Comparison of ENCODE assay signal across 8 cellular contexts in the genomic region with DNA sequence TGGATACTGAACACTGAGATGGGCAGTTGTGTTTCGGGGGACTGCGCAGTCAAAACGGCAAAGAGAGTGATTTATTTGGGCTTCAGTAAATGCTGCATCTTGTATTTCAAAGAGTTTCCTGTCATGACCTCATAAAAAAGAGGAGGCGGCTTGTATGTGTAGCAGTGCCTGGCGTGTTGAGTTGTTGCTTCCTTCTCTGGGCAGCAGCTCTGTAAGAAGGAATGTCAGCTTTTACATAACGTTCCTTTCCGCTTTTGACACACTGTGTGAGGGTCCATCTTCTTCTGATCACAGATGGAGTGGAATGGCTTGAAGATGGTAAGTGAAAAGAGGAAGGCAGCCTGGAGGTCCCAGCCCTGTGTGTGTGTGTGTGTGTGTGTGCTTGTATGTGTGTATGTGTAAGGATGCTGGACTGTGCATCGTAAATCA.
DNase-seq lines count a peak whose midpoint lies in the region; ATAC-seq and TF ChIP-seq lines count a peak whose summit lies in the region.

No MANE protein-coding gene starts in this region.

- H3K27me3 Mint-ChIP-seq in stimulated activated naive CD8-positive, alpha-beta T cell treated with anti-CD3 and anti-CD28 coated beads, Interleukin-15, Interleukin-2, amounts not matched to agents 100 ng/mL and 50 ng/mL, for 24 hours: peaks cover 79% of the 10 kb centered on the region

- H3K4me3 ChIP-seq in fibroblast of mammary gland (ENCODE audit: control insufficient read depth, low read depth, low read length): no peak overlapping the region

- H3K9me3 Mint-ChIP-seq in stimulated activated naive CD8-positive, alpha-beta T cell treated with anti-CD3 and anti-CD28 coated beads, Interleukin-15, Interleukin-2, amounts not matched to agents 100 ng/mL and 50 ng/mL, for 24 hours: no peaks in the 10 kb centered on the region

- no peaks in the 10 kb centered on the region for H3K36me3 Mint-ChIP-seq in stimulated activated naive CD8-positive, alpha-beta T cell treated with anti-CD3 and anti-CD28 coated beads, Interleukin-15, Interleukin-2, amounts not matched to agents 100 ng/mL and 50 ng/mL, for 24 hours (ENCODE audit: low read depth)

- H3K4me1 Mint-ChIP-seq in stimulated activated naive CD8-positive, alpha-beta T cell treated with anti-CD3 and anti-CD28 coated beads, Interleukin-15, Interleukin-2, amounts not matched to agents 100 ng/mL and 50 ng/mL, for 24 hours (ENCODE audit: low read depth): peaks cover 22% of the 10 kb centered on the region

- no peak overlapping the region for H3K27ac Mint-ChIP-seq in stimulated activated naive CD8-positive, alpha-beta T cell treated with anti-CD3 and anti-CD28 coated beads, Interleukin-15, Interleukin-2, amounts not matched to agents 100 ng/mL and 50 ng/mL, for 24 hours

- no peak for DNase-seq in stimulated activated naive CD8-positive, alpha-beta T cell treated with anti-CD3 and anti-CD28 coated beads, Interleukin-15, Interleukin-2, amounts not matched to agents 100 U/mL and 50 U/mL, for 24 hours
- peak; percentile 64 for DNase-seq in NCI-H774 (lab: John Stamatoyannopoulos, UW)
- DNase-seq in fibroblast of mammary gland (ENCODE audit: low read depth): peak; percentile 4
- no peak for DNase-seq in activated CD8-positive, alpha-beta memory T cell treated with anti-CD3 and anti-CD28 coated beads for 24 hours

- no peak for TF ChIP-seq CTCF in fibroblast of mammary gland (conservative IDR thresholded peaks at IDR 0.05; ENCODE audit: control insufficient read depth, insufficient read depth, low read depth, low read length)

- no peak for ATAC-seq in stimulated activated naive CD8-positive, alpha-beta T cell treated with anti-CD3 and anti-CD28 coated beads, Interleukin-15, Interleukin-2, amounts not matched to agents 100 U/mL and 50 U/mL, for 24 hours
- ATAC-seq in GM18511 (IDR thresholded peaks at IDR 0.05; ENCODE audit: unreplicated experiment) (no peak), GM18867 (IDR thresholded peaks at IDR 0.05; ENCODE audit: unreplicated experiment) (no peak), HG03159 (IDR thresholded peaks at IDR 0.05; ENCODE audit: unreplicated experiment) (no peak)

- H3K4me3 Mint-ChIP-seq in stimulated activated naive CD8-positive, alpha-beta T cell treated with anti-CD3 and anti-CD28 coated beads, Interleukin-15, Interleukin-2, amounts not matched to agents 100 ng/mL and 50 ng/mL, for 24 hours: peak overlapping the region; percentile 65

Comparison
In these comparisons a context has a peak if more than half of its experiments do, and no peak if none do; other contexts are left out.
1. DNase-seq: peak in NCI-H774 (single experiment) and fibroblast of mammary gland (single experiment); none in stimulated activated naive CD8-positive, alpha-beta T cell treated with anti-CD3 and anti-CD28 coated beads, Interleukin-15, Interleukin-2, amounts not matched to agents 100 U/mL and 50 U/mL, for 24 hours (single experiment) and activated CD8-positive, alpha-beta memory T cell treated with anti-CD3 and anti-CD28 coated beads for 24 hours (single experiment).